In genomic region chr15:64381000-64381751, GRCh38 we compare ENCODE assay signal across 8 cellular contexts. TPM values are rescaled to one million over a fixed set of nuclear protein-coding genes. Genes with fewer than 3 reads are reported as not detected.
A peak's percentile ranks its signal among the peaks of the same experiment; 100 is the strongest.
DNase-seq lines count a peak whose midpoint lies in the region; ATAC-seq and TF ChIP-seq lines count a peak whose summit lies in the region.

TSS of gene PCLAF (minus strand) at chr15:64381441. CDS start at chr15:64381371, 70 bp downstream.

- no peaks in the 10 kb centered on the region for H3K27me3 ChIP-seq in smooth muscle cell (ENCODE audit: low read depth)

- peaks cover 4% of the 10 kb centered on the region for H3K4me1 ChIP-seq in smooth muscle cell (ENCODE audit: low read depth)

- DNase-seq in AG09319 (ENCODE audit: extremely low read depth, low read depth) (peak; percentile 79), NCI-H226 (peak; percentile 100), cardiac fibroblast (ENCODE audit: low read depth in 2 of 2) (peak; percentile 94 to 95), iPS-NIHi7 (ENCODE audit: extremely low spot score) (peak; percentile 97), smooth muscle cell (lab: John Stamatoyannopoulos, UW; ENCODE audit: unreplicated experiment) (peak; percentile 64)

- H3K9ac ChIP-seq in smooth muscle cell (ENCODE audit: low read depth), result no peak within 1 kb of the TSS

- H4K20me1 ChIP-seq in smooth muscle cell (ENCODE audit: low read depth), result no peaks in the 10 kb centered on the region

- no peak within 1 kb of the TSS for H3K27ac ChIP-seq in smooth muscle cell (ENCODE audit: low read depth)

- no peak for TF ChIP-seq CTCF in AG09319 (IDR thresholded peaks at IDR 0.05; ENCODE audit: low read depth, low read length)
- TF ChIP-seq CTCF in WI38 (IDR thresholded peaks at IDR 0.05; ENCODE audit: low read depth, low read length), result no peak
- TF ChIP-seq CTCF in cardiac fibroblast (IDR thresholded peaks at IDR 0.05; ENCODE audit: low read depth, low read length), result no peak
- no peak for TF ChIP-seq CTCF in smooth muscle cell (IDR thresholded peaks at IDR 0.05; ENCODE audit: borderline replicate concordance, insufficient read depth, poor library complexity, severe bottlenecking)

- H3K4me3 ChIP-seq in WI38 (ENCODE audit: low read depth, low read length) (peak within 1 kb of the TSS; percentile 67), cardiac fibroblast (replicated peaks in 1 of 2; ENCODE audit: low read depth in 2 of 2, low read length in 2 of 2) (peak within 1 kb of the TSS; percentile 68 to 74), smooth muscle cell (peak within 1 kb of the TSS; percentile 59)

- no peaks in the 10 kb centered on the region for H3K9me3 ChIP-seq in smooth muscle cell (replicated peaks; ENCODE audit: low read depth)

- WGBS in smooth muscle cell (ENCODE audit: low lambda C conversion rate), result 2% methylated on average over 38 of the region's 38 CpGs

- peaks cover 6% of the 10 kb centered on the region for H3K79me2 ChIP-seq in smooth muscle cell (ENCODE audit: low read depth)

- ATAC-seq in GM19023 (IDR thresholded peaks at IDR 0.05; ENCODE audit: unreplicated experiment), result peak; percentile 99
- ATAC-seq in HG03196 (IDR thresholded peaks at IDR 0.05; ENCODE audit: unreplicated experiment), result peak; percentile 90

- peaks cover 10% of the 10 kb centered on the region for H3F3A ChIP-seq in smooth muscle cell (ENCODE audit: low read depth)

- no peaks in the 10 kb centered on the region for H3K36me3 ChIP-seq in smooth muscle cell (ENCODE audit: low read depth)

- H2AFZ ChIP-seq in smooth muscle cell (ENCODE audit: low read depth), result peak within 1 kb of the TSS; percentile 96

- H3K4me2 ChIP-seq in smooth muscle cell, result peak within 1 kb of the TSS; percentile 89

RNA-seq across cellular contexts. Expression of gene PCLAF, which starts in this region (rescaled TPM):
- 19.0 and 36.2 TPM in 2 replicates for total RNA-seq in smooth muscle cell
- 30.7 and 37.6 TPM in 2 replicates for polyA plus RNA-seq in smooth muscle cell
